Comparison of ENCODE assay signal across 1 cellular context in genomic region chr12:8829128-8829524, GRCh38.
TF ChIP-seq lines count a peak whose summit lies in the region.

No MANE protein-coding gene starts in this region.

TF ChIP-seq in H1, 55 proteins besides CTCF, POLR2A, EP300 and RAD21:
- TF ChIP-seq BACH1 (IDR thresholded peaks at IDR 0.05; ENCODE audit: low read length) = peak; percentile 42
- peak; percentile 96 for TF ChIP-seq MAFK (IDR thresholded peaks at IDR 0.05; ENCODE audit: low read depth, low read length)
- no peak for TF ChIP-seq TEAD4 (IDR thresholded peaks at IDR 0.05; ENCODE audit: low read depth, low read length)
- TF ChIP-seq CHD2 (IDR thresholded peaks at IDR 0.05; ENCODE audit: low read length) = no peak
